Comparison of ENCODE assay signal across 1 cellular context in genomic region chr14:43297794-43298193, GRCh38.
TF ChIP-seq lines count a peak whose summit lies in the region.

No MANE protein-coding gene starts in this region.

TF ChIP-seq in HepG2, 621 proteins besides CTCF, POLR2A, EP300 and RAD21 (continued from another document):
- 0 out of 2 replicates have a peak, but pooled peaks have one; percentile 81 for TF ChIP-seq TRIM22 (IDR thresholded peaks at IDR 0.05)
- TF ChIP-seq PLRG1 (conservative IDR thresholded peaks at IDR 0.05), result peak; percentile 99; the same call in 1 of the 2 replicates
- no peak for TF ChIP-seq STAT5B (CRISPR knock-in tag; IDR thresholded peaks at IDR 0.05)
- peak; percentile 62 for TF ChIP-seq PHB2 (IDR thresholded peaks at IDR 0.05; ENCODE audit: partially characterized antibody)
- no peak for TF ChIP-seq SALL1 (CRISPR knock-in tag; IDR thresholded peaks at IDR 0.05)
- no peak for TF ChIP-seq ZNF556 (CRISPR knock-in tag; IDR thresholded peaks at IDR 0.05; ENCODE audit: borderline replicate concordance)
- TF ChIP-seq NFE2L1 (CRISPR knock-in tag; IDR thresholded peaks at IDR 0.05; ENCODE audit: borderline replicate concordance), result no peak
- 0 out of 2 replicates have a peak, but pooled peaks have one; percentile 61 for TF ChIP-seq SOX6 (IDR thresholded peaks at IDR 0.05)
- no peak for TF ChIP-seq SOX6 (CRISPR knock-in tag; IDR thresholded peaks at IDR 0.05)
- TF ChIP-seq ZNF335 (CRISPR knock-in tag; IDR thresholded peaks at IDR 0.05), result no peak
- 0 out of 2 replicates have a peak, but pooled peaks have one; percentile 3 for TF ChIP-seq FOXP1 (IDR thresholded peaks at IDR 0.05)
- no peak for TF ChIP-seq FOXP1 (CRISPR knock-in tag; IDR thresholded peaks at IDR 0.05)
- TF ChIP-seq MEIS1 (CRISPR knock-in tag; IDR thresholded peaks at IDR 0.05; ENCODE audit: borderline replicate concordance), result no peak
- no peak for TF ChIP-seq ZC3H4 (CRISPR knock-in tag; IDR thresholded peaks at IDR 0.05; ENCODE audit: borderline replicate concordance)
